Comparison of ENCODE assay signal across 14 cellular contexts in the genomic region with DNA sequence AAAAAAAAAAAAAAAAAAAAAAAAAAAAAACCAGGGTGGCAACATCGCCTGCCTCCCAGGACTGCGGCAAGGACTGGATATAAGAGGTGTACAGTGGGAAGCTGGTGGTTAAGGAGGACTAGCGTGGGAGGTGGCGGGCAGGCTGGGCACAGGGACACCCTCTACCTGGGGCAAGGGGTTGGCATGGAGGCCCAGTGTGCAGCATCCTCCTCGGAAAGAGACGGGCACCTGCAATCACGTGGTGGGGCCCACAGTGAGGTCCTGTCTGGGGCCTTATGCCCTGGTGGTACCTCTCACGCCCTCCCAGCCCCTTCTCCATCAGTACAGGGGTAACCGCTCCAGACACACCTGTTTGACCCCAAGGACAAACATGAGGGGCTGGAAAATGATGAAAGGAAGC. TPM values are rescaled to one million over a fixed set of nuclear protein-coding genes. Genes with fewer than 3 reads are reported as not detected.
DNase-seq lines count a peak whose midpoint lies in the region; ATAC-seq, FAIRE-seq and TF ChIP-seq lines count a peak whose summit lies in the region.
"Had no signal": no experiment of that assay in that cellular context is flagged by ENCODE, and none has a peak within 500 bp of the region (broad histone marks: within the 10 kb centered on the region; RNA-seq: fewer than 3 reads in every experiment).

No MANE protein-coding gene starts in this region.

- TF ChIP-seq EP300 in sigmoid colon (IDR thresholded peaks at IDR 0.05): no peak

- DNase-seq in body of pancreas: no peak
- DNase-seq in keratinocyte (ENCODE audit: low read depth, low spot score): no peak
- DNase-seq in sigmoid colon: peak; percentile 62
- no peak for DNase-seq in T1000 (lab: John Stamatoyannopoulos, UW)
- no peak for DNase-seq in amniotic stem cell (lab: John Stamatoyannopoulos, UW)
- no peak for DNase-seq in NCI-H2029 treated with DMSO at 0.1 percent for 48 hours (lab: John Stamatoyannopoulos, UW)
- DNase-seq: activated CD4-positive, alpha-beta memory T cell treated with anti-CD3 and anti-CD28 coated beads, Interleukin-2, amount 10 ng/mL, durations not matched to agents 7 days and 5 days; stimulated activated CD4-positive, alpha-beta T cell treated with anti-CD3 and anti-CD28 coated beads, Interleukin-4, amount 100 ng/mL, for 4 hours had no signal

- H3K27me3 ChIP-seq in BLaER1: no peaks in the 10 kb centered on the region
- H3K27me3 ChIP-seq in body of pancreas: no peaks in the 10 kb centered on the region
- no peaks in the 10 kb centered on the region for H3K27me3 ChIP-seq in keratinocyte (ENCODE audit: control insufficient read depth, extremely low read depth, insufficient read depth, low read length)
- no peaks in the 10 kb centered on the region for H3K27me3 ChIP-seq in sigmoid colon
- H3K27me3 ChIP-seq: right lobe of liver had no signal

- H3K36me3 ChIP-seq in BLaER1 (peaks cover 6% of the 10 kb centered on the region; the same call in 1 of the 2 replicates), body of pancreas (replicated peaks in 1 of 2; ENCODE audit: insufficient read depth in 1 of 2, low read depth in 2 of 2) (no peaks in the 10 kb centered on the region), keratinocyte (ENCODE audit: control insufficient read depth in 2 of 2, extremely low read depth in 1 of 2, insufficient read depth in 2 of 2, low read length in 2 of 2) (no peaks in the 10 kb centered on the region), sigmoid colon (no peaks in the 10 kb centered on the region)
- H3K36me3 ChIP-seq: right lobe of liver, WERI-Rb-1 had no signal

- peaks cover 3% of the 10 kb centered on the region for H3K9me1 ChIP-seq in keratinocyte (ENCODE audit: control insufficient read depth, extremely low read depth, insufficient read depth, low read length)

- no peak overlapping the region; the same call in 1 of the 2 replicates for H3K4me3 ChIP-seq in BLaER1
- H3K4me3 ChIP-seq in body of pancreas: no peak overlapping the region
- no peak overlapping the region for H3K4me3 ChIP-seq in keratinocyte (ENCODE audit: control insufficient read depth in 2 of 3, extremely low read depth in 1 of 3, insufficient read depth in 2 of 3, low read depth in 1 of 3, low read length in 3 of 3)
- no peak overlapping the region for H3K4me3 ChIP-seq in sigmoid colon
- H3K4me3 ChIP-seq: right lobe of liver had no signal

- no peak for TF ChIP-seq CTCF in body of pancreas (IDR thresholded peaks at IDR 0.05)
- TF ChIP-seq CTCF in keratinocyte (optimal IDR thresholded peaks at IDR 0.05 in 1 of 3, IDR thresholded peaks at IDR 0.05 in 1 of 3, conservative IDR thresholded peaks at IDR 0.05 in 1 of 3; ENCODE audit: extremely low read depth in 1 of 3, insufficient read depth in 2 of 3, low read length in 3 of 3): no peak
- TF ChIP-seq CTCF in sigmoid colon (IDR thresholded peaks at IDR 0.05): no peak

- H4K20me1 ChIP-seq in BLaER1: peaks cover 96% of the 10 kb centered on the region
- no peaks in the 10 kb centered on the region for H4K20me1 ChIP-seq in keratinocyte (ENCODE audit: control insufficient read depth, extremely low read depth, insufficient read depth, low read length)

- peak overlapping the region; percentile 86 for H3K27ac ChIP-seq in BLaER1
- H3K27ac ChIP-seq in body of pancreas: peak overlapping the region in 3 of 4 donors; percentile 64 to 71 (median 65)
- peak overlapping the region; percentile 73 for H3K27ac ChIP-seq in keratinocyte (ENCODE audit: control insufficient read depth, insufficient read depth, low read length)
- peak overlapping the region; percentile 40 to 79 (median 64) for H3K27ac ChIP-seq in sigmoid colon
- H3K27ac ChIP-seq: WERI-Rb-1 had no signal

- H2AFZ ChIP-seq in keratinocyte (ENCODE audit: control insufficient read depth, low read length): no peak overlapping the region

- ATAC-seq in body of pancreas (no peak), HG03045 (IDR thresholded peaks at IDR 0.05; ENCODE audit: unreplicated experiment) (no peak)

- dilution Hi-C loops in keratinocyte (cut with MboI; ENCODE audit: extremely low pct_ligation_motif_present, low sequenced_read_pairs): no loop called here

- WGBS in body of pancreas, 2 donors: 91 to 96% methylated on average over 6 to 9 of the region's 9 CpGs
- 89 to 96% methylated on average over 9 of the region's 9 CpGs for WGBS in sigmoid colon, 2 donors

- no peak for FAIRE-seq in keratinocyte (lab: Jason Lieb, UNC)
- FAIRE-seq: H54, RCC 7860 had no signal

- H3K4me2 ChIP-seq in BLaER1 (peak overlapping the region; percentile 100), keratinocyte (ENCODE audit: control insufficient read depth, extremely low read depth, insufficient read depth, low read depth, low read length) (peak overlapping the region; percentile 57)

- peaks cover 64% of the 10 kb centered on the region for H3K79me2 ChIP-seq in keratinocyte (ENCODE audit: control insufficient read depth, insufficient read depth, low read length)

- peaks cover 98% of the 10 kb centered on the region for H3K4me1 ChIP-seq in BLaER1
- H3K4me1 ChIP-seq in body of pancreas: peaks cover 5% of the 10 kb centered on the region
- peaks cover 28% of the 10 kb centered on the region for H3K4me1 ChIP-seq in keratinocyte (ENCODE audit: control insufficient read depth, extremely low read depth, insufficient read depth, low read length)
- H3K4me1 ChIP-seq in sigmoid colon: peaks cover 0 to 90% (median 65%) of the 10 kb centered on the region in 4 donors
- H3K4me1 ChIP-seq: right lobe of liver had no signal

- intact Hi-C loops in body of pancreas (cut with DNase I) (no loop called here), sigmoid colon (cut with DNase I) (no loop called here)

- H3K9ac ChIP-seq in BLaER1 (peak overlapping the region; percentile 80), keratinocyte (ENCODE audit: control insufficient read depth, extremely low read depth, insufficient read depth, low read length) (peak overlapping the region; percentile 55)

- H3K9me3 ChIP-seq in BLaER1 (no peaks in the 10 kb centered on the region), body of pancreas (no peaks in the 10 kb centered on the region), keratinocyte (ENCODE audit: control insufficient read depth, low read depth, low read length) (no peaks in the 10 kb centered on the region), sigmoid colon (no peaks in the 10 kb centered on the region)
- H3K9me3 ChIP-seq: right lobe of liver had no signal

- no peak for TF ChIP-seq POLR2A in body of pancreas (IDR thresholded peaks at IDR 0.05)
- TF ChIP-seq POLR2A in sigmoid colon (IDR thresholded peaks at IDR 0.05): no peak

RNA-seq across cellular contexts. Expression of a gene that starts 27.9 kb away (rescaled TPM):
- total RNA-seq in body of pancreas (10 to 100 TPM in 1 of 2 donors, 1 to 10 TPM in 1; 7.0 to 41.9 TPM), sigmoid colon (100 to 1,000 TPM in 1 of 4 donors, 10 to 100 TPM in 3; 34.4 to 126 (median 48.3) TPM)
- polyA plus RNA-seq in keratinocyte (28.3 to 87.9 TPM (median 36.7 TPM) in 3 replicates), sigmoid colon (10 to 100 TPM in 1 of 3 donors, 1 to 10 TPM in 2; 1.2 to 13.6 (median 1.8) TPM)
- 14.0 TPM for polyA plus RNA-seq in keratinocyte (2011; ENCODE audit: low read depth)
- polyA plus RNA-seq in keratinocyte (2011; cell fraction: cytosol; rRNA removed): 27.1 and 32.4 TPM in 2 replicates
- polyA plus RNA-seq in keratinocyte (2011; cell fraction: nucleus; rRNA removed): 126 and 141 TPM in 2 replicates
- polyA plus RNA-seq in keratinocyte (2012; ENCODE audit: low replicate concordance): 7.5 and 94.4 TPM in 2 replicates
- 45.0 to 180 TPM (median 60.7 TPM) in 3 replicates for polyA minus RNA-seq in keratinocyte
- polyA minus RNA-seq in keratinocyte (2011; cell fraction: cytosol; rRNA and poly(A)+ RNA removed): 67.7 TPM
- polyA minus RNA-seq in keratinocyte (2011; cell fraction: nucleus; rRNA and poly(A)+ RNA removed): 173 and 221 TPM in 2 replicates
- total RNA-seq: activated CD4-positive, alpha-beta memory T cell treated with anti-CD3 and anti-CD28 coated beads, Interleukin-2, amount 10 ng/mL, durations not matched to agents 7 days and 5 days had no signal
